ENCODE assay signal across 15 cellular contexts in genomic region chr1:59601032-59601431, GRCh38.
DNase-seq lines count a peak whose midpoint lies in the region; ATAC-seq lines count a peak whose summit lies in the region.
"Had no signal": no experiment of that assay in that cellular context is flagged by ENCODE, and none has a peak within 500 bp of the region (broad histone marks: within the 10 kb centered on the region; RNA-seq: fewer than 3 reads in every experiment).

No MANE protein-coding gene starts in this region.

- DNase-seq in HK-2 (ENCODE audit: unreplicated experiment) (peak; percentile 36), cerebellar cortex (ENCODE audit: low spot score) (peak; percentile 89), kidney glomerular epithelial cell (lab: John Stamatoyannopoulos, UW) (peak; percentile 82), stromal cell of bone marrow (ENCODE audit: low read depth) (peak; percentile 39)
- DNase-seq: activated CD8-positive, alpha-beta memory T cell treated with anti-CD3 and anti-CD28 coated beads, Interleukin-2, amount 50 U/mL, for 48 hours; activated naive CD8-positive, alpha-beta T cell treated with anti-CD3 and anti-CD28 coated beads, Interleukin-2, amount 50 U/mL, for 24 hours; CD8-positive, alpha-beta T cell; dermis blood vessel endothelial cell; NCI-H1092 had no signal

- ATAC-seq in GM21737 (IDR thresholded peaks at IDR 0.05; ENCODE audit: unreplicated experiment), result no peak
- no peak for ATAC-seq in esophagus mucosa
- no peak for ATAC-seq in HG02642 (IDR thresholded peaks at IDR 0.05; ENCODE audit: poor library complexity, unreplicated experiment)
- ATAC-seq in HG02623 (IDR thresholded peaks at IDR 0.05; ENCODE audit: unreplicated experiment), result no peak
- ATAC-seq: activated naive CD8-positive, alpha-beta T cell treated with anti-CD3 and anti-CD28 coated beads, Interleukin-2, amount 50 U/mL, for 24 hours; CD8-positive, alpha-beta T cell; HepG2; sciatic nerve had no signal

Comparison
In these comparisons a context has a peak if more than half of its experiments do, and no peak if none do; other contexts are left out.
1. DNase-seq: peak in every context shown above with its lines; median percentile 89 in cerebellar cortex; 82 in kidney glomerular epithelial cell; 39 in stromal cell of bone marrow; 36 in HK-2.